1 cellular context compared by ENCODE assay signal in the genomic region with DNA sequence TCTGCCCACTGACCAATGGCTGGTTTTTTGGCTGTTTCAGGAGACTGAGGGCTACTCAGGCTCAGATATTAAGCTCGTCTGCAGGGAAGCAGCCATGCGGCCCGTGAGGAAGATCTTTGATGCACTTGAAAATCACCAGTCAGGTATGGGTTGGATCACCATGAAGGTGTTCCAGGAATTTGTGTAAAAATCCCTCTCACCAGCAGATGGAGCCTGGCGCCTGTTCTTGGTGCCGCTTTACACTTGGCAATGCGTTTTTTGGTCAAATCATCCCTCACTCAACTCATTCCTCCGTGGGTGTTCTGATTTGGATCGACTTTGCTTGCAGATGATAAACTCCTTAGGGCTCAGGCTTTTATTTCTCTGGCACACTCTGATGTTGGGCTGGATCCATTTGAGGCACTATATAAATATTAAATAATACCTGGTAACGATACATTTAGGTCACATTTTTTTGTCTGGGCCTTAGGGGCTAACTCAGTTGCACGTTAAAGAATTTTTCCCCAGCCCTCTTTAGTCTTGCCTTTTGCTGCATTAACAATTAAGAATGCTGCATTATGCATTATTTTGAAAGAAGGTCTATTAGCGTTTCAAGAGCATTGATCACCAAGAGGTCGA.
TF ChIP-seq lines count a peak whose summit lies in the region.

No MANE protein-coding gene starts in this region.

TF ChIP-seq in K562, 482 proteins besides CTCF, POLR2A, EP300 and RAD21 (continued from another document and continues in another):
- TF ChIP-seq, protein P1, sequence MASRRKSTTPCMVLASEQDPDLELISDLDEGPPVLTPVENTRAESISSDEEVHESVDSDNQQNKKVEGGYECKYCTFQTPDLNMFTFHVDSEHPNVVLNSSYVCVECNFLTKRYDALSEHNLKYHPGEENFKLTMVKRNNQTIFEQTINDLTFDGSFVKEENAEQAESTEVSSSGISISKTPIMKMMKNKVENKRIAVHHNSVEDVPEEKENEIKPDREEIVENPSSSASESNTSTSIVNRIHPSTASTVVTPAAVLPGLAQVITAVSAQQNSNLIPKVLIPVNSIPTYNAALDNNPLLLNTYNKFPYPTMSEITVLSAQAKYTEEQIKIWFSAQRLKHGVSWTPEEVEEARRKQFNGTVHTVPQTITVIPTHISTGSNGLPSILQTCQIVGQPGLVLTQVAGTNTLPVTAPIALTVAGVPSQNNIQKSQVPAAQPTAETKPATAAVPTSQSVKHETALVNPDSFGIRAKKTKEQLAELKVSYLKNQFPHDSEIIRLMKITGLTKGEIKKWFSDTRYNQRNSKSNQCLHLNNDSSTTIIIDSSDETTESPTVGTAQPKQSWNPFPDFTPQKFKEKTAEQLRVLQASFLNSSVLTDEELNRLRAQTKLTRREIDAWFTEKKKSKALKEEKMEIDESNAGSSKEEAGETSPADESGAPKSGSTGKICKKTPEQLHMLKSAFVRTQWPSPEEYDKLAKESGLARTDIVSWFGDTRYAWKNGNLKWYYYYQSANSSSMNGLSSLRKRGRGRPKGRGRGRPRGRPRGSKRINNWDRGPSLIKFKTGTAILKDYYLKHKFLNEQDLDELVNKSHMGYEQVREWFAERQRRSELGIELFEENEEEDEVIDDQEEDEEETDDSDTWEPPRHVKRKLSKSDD (conservative IDR thresholded peaks at IDR 0.05; ENCODE audit: low read length) = no peak
- no peak for TF ChIP-seq TRIM28 (IDR thresholded peaks at IDR 0.05)
- TF ChIP-seq, protein P2, sequence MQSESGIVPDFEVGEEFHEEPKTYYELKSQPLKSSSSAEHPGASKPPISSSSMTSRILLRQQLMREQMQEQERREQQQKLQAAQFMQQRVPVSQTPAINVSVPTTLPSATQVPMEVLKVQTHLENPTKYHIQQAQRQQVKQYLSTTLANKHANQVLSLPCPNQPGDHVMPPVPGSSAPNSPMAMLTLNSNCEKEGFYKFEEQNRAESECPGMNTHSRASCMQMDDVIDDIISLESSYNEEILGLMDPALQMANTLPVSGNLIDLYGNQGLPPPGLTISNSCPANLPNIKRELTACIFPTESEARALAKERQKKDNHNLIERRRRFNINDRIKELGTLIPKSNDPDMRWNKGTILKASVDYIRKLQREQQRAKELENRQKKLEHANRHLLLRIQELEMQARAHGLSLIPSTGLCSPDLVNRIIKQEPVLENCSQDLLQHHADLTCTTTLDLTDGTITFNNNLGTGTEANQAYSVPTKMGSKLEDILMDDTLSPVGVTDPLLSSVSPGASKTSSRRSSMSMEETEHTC (IDR thresholded peaks at IDR 0.05) = no peak
- TF ChIP-seq, protein P3, sequence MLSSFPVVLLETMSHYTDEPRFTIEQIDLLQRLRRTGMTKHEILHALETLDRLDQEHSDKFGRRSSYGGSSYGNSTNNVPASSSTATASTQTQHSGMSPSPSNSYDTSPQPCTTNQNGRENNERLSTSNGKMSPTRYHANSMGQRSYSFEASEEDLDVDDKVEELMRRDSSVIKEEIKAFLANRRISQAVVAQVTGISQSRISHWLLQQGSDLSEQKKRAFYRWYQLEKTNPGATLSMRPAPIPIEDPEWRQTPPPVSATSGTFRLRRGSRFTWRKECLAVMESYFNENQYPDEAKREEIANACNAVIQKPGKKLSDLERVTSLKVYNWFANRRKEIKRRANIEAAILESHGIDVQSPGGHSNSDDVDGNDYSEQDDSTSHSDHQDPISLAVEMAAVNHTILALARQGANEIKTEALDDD (IDR thresholded peaks at IDR 0.05) = no peak
- TF ChIP-seq, protein P4, sequence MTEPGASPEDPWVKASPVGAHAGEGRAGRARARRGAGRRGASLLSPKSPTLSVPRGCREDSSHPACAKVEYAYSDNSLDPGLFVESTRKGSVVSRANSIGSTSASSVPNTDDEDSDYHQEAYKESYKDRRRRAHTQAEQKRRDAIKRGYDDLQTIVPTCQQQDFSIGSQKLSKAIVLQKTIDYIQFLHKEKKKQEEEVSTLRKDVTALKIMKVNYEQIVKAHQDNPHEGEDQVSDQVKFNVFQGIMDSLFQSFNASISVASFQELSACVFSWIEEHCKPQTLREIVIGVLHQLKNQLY (CRISPR knock-in tag; conservative IDR thresholded peaks at IDR 0.05) = no peak
- peak; percentile 89 for TF ChIP-seq SMC3 (conservative IDR thresholded peaks at IDR 0.05; ENCODE audit: insufficient read depth, low read depth, low read length)
- peak in 1 of 2 experiments; percentile 40; a peak in 2 of 4 replicates for TF ChIP-seq RCOR1 (IDR thresholded peaks at IDR 0.05; ENCODE audit: borderline replicate concordance in 1 of 2, low read depth in 2 of 2, low read length in 2 of 2)
- TF ChIP-seq, protein P5, sequence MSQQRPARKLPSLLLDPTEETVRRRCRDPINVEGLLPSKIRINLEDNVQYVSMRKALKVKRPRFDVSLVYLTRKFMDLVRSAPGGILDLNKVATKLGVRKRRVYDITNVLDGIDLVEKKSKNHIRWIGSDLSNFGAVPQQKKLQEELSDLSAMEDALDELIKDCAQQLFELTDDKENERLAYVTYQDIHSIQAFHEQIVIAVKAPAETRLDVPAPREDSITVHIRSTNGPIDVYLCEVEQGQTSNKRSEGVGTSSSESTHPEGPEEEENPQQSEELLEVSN (IDR thresholded peaks at IDR 0.05; ENCODE audit: borderline replicate concordance in 1 of 2, extremely low read depth in 1 of 2, insufficient read depth in 1 of 2, insufficient read length in 1 of 2, low read depth in 1 of 2, low read length in 1 of 2, poor library complexity in 1 of 2, severe bottlenecking in 1 of 2) = no peak
- TF ChIP-seq SRSF7 (optimal IDR thresholded peaks at IDR 0.05; ENCODE audit: low read depth, low read length) = no peak
- no peak for TF ChIP-seq TBP (optimal IDR thresholded peaks at IDR 0.05; ENCODE audit: low read depth, low read length)
- TF ChIP-seq LEF1 (IDR thresholded peaks at IDR 0.05) = no peak
- no peak for TF ChIP-seq SMAD2 (IDR thresholded peaks at IDR 0.05; ENCODE audit: low read depth, low read length)
- no peak for TF ChIP-seq DMBX1 (CRISPR knock-in tag; IDR thresholded peaks at IDR 0.05; ENCODE audit: borderline replicate concordance)
- no peak for TF ChIP-seq ARNT (IDR thresholded peaks at IDR 0.05)
- TF ChIP-seq, protein P6, sequence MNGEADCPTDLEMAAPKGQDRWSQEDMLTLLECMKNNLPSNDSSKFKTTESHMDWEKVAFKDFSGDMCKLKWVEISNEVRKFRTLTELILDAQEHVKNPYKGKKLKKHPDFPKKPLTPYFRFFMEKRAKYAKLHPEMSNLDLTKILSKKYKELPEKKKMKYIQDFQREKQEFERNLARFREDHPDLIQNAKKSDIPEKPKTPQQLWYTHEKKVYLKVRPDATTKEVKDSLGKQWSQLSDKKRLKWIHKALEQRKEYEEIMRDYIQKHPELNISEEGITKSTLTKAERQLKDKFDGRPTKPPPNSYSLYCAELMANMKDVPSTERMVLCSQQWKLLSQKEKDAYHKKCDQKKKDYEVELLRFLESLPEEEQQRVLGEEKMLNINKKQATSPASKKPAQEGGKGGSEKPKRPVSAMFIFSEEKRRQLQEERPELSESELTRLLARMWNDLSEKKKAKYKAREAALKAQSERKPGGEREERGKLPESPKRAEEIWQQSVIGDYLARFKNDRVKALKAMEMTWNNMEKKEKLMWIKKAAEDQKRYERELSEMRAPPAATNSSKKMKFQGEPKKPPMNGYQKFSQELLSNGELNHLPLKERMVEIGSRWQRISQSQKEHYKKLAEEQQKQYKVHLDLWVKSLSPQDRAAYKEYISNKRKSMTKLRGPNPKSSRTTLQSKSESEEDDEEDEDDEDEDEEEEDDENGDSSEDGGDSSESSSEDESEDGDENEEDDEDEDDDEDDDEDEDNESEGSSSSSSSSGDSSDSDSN (IDR thresholded peaks at IDR 0.05; ENCODE audit: borderline replicate concordance in 1 of 2, low read depth in 2 of 2, low read length in 2 of 2) = no peak
- 0 out of 2 replicates have a peak, but pooled peaks have one; percentile 11 for TF ChIP-seq MAFG (tag; conservative IDR thresholded peaks at IDR 0.05)
- TF ChIP-seq TAL1 (IDR thresholded peaks at IDR 0.05) = no peak
- TF ChIP-seq, protein P7, sequence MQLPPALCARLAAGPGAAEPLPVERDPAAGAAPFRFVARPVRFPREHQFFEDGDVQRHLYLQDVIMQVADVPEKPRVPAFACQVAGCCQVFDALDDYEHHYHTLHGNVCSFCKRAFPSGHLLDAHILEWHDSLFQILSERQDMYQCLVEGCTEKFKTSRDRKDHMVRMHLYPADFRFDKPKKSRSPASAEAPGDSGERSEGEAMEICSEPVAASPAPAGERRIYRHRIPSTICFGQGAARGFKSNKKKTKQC (CRISPR knock-in tag; IDR thresholded peaks at IDR 0.05) = no peak
- no peak for TF ChIP-seq STAT5B (CRISPR knock-in tag; IDR thresholded peaks at IDR 0.05)
- TF ChIP-seq ZNF668 (CRISPR knock-in tag; IDR thresholded peaks at IDR 0.05) = no peak
- no peak for TF ChIP-seq TGIF2 (CRISPR knock-in tag; IDR thresholded peaks at IDR 0.05)
- no peak for TF ChIP-seq ZNF232 (CRISPR knock-in tag; IDR thresholded peaks at IDR 0.05)
- TF ChIP-seq TEAD4 (IDR thresholded peaks at IDR 0.05; ENCODE audit: low read length) = no peak
- no peak for TF ChIP-seq TEAD4 (CRISPR knock-in tag; IDR thresholded peaks at IDR 0.05; ENCODE audit: borderline replicate concordance)
- TF ChIP-seq, protein P8, sequence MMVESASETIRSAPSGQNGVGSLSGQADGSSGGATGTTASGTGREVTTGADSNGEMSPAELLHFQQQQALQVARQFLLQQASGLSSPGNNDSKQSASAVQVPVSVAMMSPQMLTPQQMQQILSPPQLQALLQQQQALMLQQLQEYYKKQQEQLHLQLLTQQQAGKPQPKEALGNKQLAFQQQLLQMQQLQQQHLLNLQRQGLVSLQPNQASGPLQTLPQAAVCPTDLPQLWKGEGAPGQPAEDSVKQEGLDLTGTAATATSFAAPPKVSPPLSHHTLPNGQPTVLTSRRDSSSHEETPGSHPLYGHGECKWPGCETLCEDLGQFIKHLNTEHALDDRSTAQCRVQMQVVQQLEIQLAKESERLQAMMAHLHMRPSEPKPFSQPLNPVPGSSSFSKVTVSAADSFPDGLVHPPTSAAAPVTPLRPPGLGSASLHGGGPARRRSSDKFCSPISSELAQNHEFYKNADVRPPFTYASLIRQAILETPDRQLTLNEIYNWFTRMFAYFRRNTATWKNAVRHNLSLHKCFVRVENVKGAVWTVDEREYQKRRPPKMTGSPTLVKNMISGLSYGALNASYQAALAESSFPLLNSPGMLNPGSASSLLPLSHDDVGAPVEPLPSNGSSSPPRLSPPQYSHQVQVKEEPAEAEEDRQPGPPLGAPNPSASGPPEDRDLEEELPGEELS (CRISPR knock-in tag; IDR thresholded peaks at IDR 0.05; ENCODE audit: borderline replicate concordance) = no peak
- TF ChIP-seq STAG1 (CRISPR knock-in tag; IDR thresholded peaks at IDR 0.05; ENCODE audit: borderline replicate concordance) = peak; percentile 72; the same call in 1 of the 2 replicates
- TF ChIP-seq, protein P9, sequence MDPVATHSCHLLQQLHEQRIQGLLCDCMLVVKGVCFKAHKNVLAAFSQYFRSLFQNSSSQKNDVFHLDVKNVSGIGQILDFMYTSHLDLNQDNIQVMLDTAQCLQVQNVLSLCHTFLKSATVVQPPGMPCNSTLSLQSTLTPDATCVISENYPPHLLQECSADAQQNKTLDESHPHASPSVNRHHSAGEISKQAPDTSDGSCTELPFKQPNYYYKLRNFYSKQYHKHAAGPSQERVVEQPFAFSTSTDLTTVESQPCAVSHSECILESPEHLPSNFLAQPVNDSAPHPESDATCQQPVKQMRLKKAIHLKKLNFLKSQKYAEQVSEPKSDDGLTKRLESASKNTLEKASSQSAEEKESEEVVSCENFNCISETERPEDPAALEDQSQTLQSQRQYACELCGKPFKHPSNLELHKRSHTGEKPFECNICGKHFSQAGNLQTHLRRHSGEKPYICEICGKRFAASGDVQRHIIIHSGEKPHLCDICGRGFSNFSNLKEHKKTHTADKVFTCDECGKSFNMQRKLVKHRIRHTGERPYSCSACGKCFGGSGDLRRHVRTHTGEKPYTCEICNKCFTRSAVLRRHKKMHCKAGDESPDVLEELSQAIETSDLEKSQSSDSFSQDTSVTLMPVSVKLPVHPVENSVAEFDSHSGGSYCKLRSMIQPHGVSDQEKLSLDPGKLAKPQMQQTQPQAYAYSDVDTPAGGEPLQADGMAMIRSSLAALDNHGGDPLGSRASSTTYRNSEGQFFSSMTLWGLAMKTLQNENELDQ (CRISPR knock-in tag; IDR thresholded peaks at IDR 0.05; ENCODE audit: borderline replicate concordance) = no peak
- no peak for TF ChIP-seq SAP30 (IDR thresholded peaks at IDR 0.05; ENCODE audit: borderline replicate concordance, insufficient read depth, low read depth, low read length, poor library complexity, severe bottlenecking)
- no peak for TF ChIP-seq CBX1 (IDR thresholded peaks at IDR 0.05; ENCODE audit: low read depth)
- TF ChIP-seq KLF10 (CRISPR knock-in tag; IDR thresholded peaks at IDR 0.05) = no peak
- TF ChIP-seq, protein P10, sequence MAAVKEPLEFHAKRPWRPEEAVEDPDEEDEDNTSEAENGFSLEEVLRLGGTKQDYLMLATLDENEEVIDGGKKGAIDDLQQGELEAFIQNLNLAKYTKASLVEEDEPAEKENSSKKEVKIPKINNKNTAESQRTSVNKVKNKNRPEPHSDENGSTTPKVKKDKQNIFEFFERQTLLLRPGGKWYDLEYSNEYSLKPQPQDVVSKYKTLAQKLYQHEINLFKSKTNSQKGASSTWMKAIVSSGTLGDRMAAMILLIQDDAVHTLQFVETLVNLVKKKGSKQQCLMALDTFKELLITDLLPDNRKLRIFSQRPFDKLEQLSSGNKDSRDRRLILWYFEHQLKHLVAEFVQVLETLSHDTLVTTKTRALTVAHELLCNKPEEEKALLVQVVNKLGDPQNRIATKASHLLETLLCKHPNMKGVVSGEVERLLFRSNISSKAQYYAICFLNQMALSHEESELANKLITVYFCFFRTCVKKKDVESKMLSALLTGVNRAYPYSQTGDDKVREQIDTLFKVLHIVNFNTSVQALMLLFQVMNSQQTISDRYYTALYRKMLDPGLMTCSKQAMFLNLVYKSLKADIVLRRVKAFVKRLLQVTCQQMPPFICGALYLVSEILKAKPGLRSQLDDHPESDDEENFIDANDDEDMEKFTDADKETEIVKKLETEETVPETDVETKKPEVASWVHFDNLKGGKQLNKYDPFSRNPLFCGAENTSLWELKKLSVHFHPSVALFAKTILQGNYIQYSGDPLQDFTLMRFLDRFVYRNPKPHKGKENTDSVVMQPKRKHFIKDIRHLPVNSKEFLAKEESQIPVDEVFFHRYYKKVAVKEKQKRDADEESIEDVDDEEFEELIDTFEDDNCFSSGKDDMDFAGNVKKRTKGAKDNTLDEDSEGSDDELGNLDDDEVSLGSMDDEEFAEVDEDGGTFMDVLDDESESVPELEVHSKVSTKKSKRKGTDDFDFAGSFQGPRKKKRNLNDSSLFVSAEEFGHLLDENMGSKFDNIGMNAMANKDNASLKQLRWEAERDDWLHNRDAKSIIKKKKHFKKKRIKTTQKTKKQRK (IDR thresholded peaks at IDR 0.05; ENCODE audit: borderline replicate concordance, low read depth, low read length) = no peak
- TF ChIP-seq TCF7L2 (IDR thresholded peaks at IDR 0.05; ENCODE audit: low read depth, low read length) = no peak
- TF ChIP-seq NCOA4 (IDR thresholded peaks at IDR 0.05; ENCODE audit: partially characterized antibody) = no peak
- TF ChIP-seq PRMT5 (CRISPR knock-in tag; IDR thresholded peaks at IDR 0.05) = no peak
- no peak for TF ChIP-seq ZNF444 (CRISPR knock-in tag; IDR thresholded peaks at IDR 0.05)
- TF ChIP-seq TAF1 (IDR thresholded peaks at IDR 0.05; ENCODE audit: control insufficient read depth, extremely low read depth, insufficient read depth, low read length, severe bottlenecking) = no peak
- TF ChIP-seq U2AF2 (optimal IDR thresholded peaks at IDR 0.05; ENCODE audit: low read depth, low read length) = no peak
- no peak for TF ChIP-seq SMAD1 (IDR thresholded peaks at IDR 0.05; ENCODE audit: low read depth, low read length, partially characterized antibody)
- no peak for TF ChIP-seq DACH1 (IDR thresholded peaks at IDR 0.05; ENCODE audit: partially characterized antibody)
- no peak for TF ChIP-seq ZBTB8A (IDR thresholded peaks at IDR 0.05; ENCODE audit: partially characterized antibody)
- no peak for TF ChIP-seq KLF1 (tag; IDR thresholded peaks at IDR 0.05)
- TF ChIP-seq MAFF (IDR thresholded peaks at IDR 0.05; ENCODE audit: low read length) = peak; percentile 21; the same call in 1 of the 2 replicates
